1 cellular context compared by ENCODE assay signal in genomic region chr13:21603531-21604448, GRCh38.
TF ChIP-seq lines count a peak whose summit lies in the region.

Gene MICU2 (minus strand): TSS chr13:21604170. CDS start chr13:21604148, 22 bp downstream.

TF ChIP-seq in HepG2, 621 proteins besides CTCF, POLR2A, EP300 and RAD21 (continued from another document and continues in another):
- TF ChIP-seq PATZ1 (CRISPR knock-in tag; IDR thresholded peaks at IDR 0.05): peak; percentile 39
- TF ChIP-seq MBD4 (IDR thresholded peaks at IDR 0.05; ENCODE audit: borderline replicate concordance, low read length): no peak
- peak in 1 of 2 experiments; percentile 55; a peak in 1 of 4 replicates for TF ChIP-seq REST (IDR thresholded peaks at IDR 0.05; ENCODE audit: borderline replicate concordance in 1 of 2, low read depth in 1 of 2, low read length in 2 of 2)
- TF ChIP-seq ZBTB7B (CRISPR knock-in tag; IDR thresholded peaks at IDR 0.05): no peak
- TF ChIP-seq PITX1 (CRISPR knock-in tag; IDR thresholded peaks at IDR 0.05): peak; percentile 47
- peak; percentile 93 for TF ChIP-seq MAX (IDR thresholded peaks at IDR 0.05)
- TF ChIP-seq HMG20B (CRISPR knock-in tag; conservative IDR thresholded peaks at IDR 0.05): no peak
- no peak for TF ChIP-seq ZNF576 (CRISPR knock-in tag; IDR thresholded peaks at IDR 0.05)
- peak; percentile 76 for TF ChIP-seq ZNF335 (CRISPR knock-in tag; IDR thresholded peaks at IDR 0.05)
- no peak; the same call in 1 of the 2 replicates for TF ChIP-seq HOXA9 (CRISPR knock-in tag; IDR thresholded peaks at IDR 0.05; ENCODE audit: borderline replicate concordance)
- TF ChIP-seq ZBED4 (CRISPR knock-in tag; IDR thresholded peaks at IDR 0.05; ENCODE audit: borderline replicate concordance): no peak
- TF ChIP-seq ZNF543 (CRISPR knock-in tag; IDR thresholded peaks at IDR 0.05): no peak
- TF ChIP-seq MTF2 (CRISPR knock-in tag; IDR thresholded peaks at IDR 0.05; ENCODE audit: borderline replicate concordance): 0 out of 2 replicates have a peak, but pooled peaks have one; percentile 36
- no peak for TF ChIP-seq SOX6 (IDR thresholded peaks at IDR 0.05)
- peak; percentile 61; the same call in 1 of the 2 replicates for TF ChIP-seq SOX6 (CRISPR knock-in tag; IDR thresholded peaks at IDR 0.05)
- no peak for TF ChIP-seq PRPF4 (IDR thresholded peaks at IDR 0.05; ENCODE audit: low read depth, low read length, poor library complexity, severe bottlenecking)
- TF ChIP-seq ZNF367 (CRISPR knock-in tag; IDR thresholded peaks at IDR 0.05; ENCODE audit: borderline replicate concordance): no peak
- TF ChIP-seq JDP2 (CRISPR knock-in tag; IDR thresholded peaks at IDR 0.05; ENCODE audit: borderline replicate concordance): no peak
- 0 out of 2 replicates have a peak, but pooled peaks have one; percentile 70 for TF ChIP-seq ZNF619 (CRISPR knock-in tag; IDR thresholded peaks at IDR 0.05)
- no peak for TF ChIP-seq AKNA (CRISPR knock-in tag; IDR thresholded peaks at IDR 0.05; ENCODE audit: borderline replicate concordance)
- no peak for TF ChIP-seq HHEX (CRISPR knock-in tag; IDR thresholded peaks at IDR 0.05)
- TF ChIP-seq FOXO4 (CRISPR knock-in tag; conservative IDR thresholded peaks at IDR 0.05): no peak
- TF ChIP-seq KLF12 (CRISPR knock-in tag; IDR thresholded peaks at IDR 0.05; ENCODE audit: borderline replicate concordance): peak; percentile 73; the same call in 1 of the 2 replicates
- TF ChIP-seq SP5 (CRISPR knock-in tag; IDR thresholded peaks at IDR 0.05; ENCODE audit: borderline replicate concordance, low read depth): peak; percentile 81
- TF ChIP-seq RORA (CRISPR knock-in tag; IDR thresholded peaks at IDR 0.05): 0 out of 2 replicates have a peak, but pooled peaks have one; percentile 64
- TF ChIP-seq NFIC (IDR thresholded peaks at IDR 0.05; ENCODE audit: low read length): no peak
- TF ChIP-seq HNRNPK (IDR thresholded peaks at IDR 0.05; ENCODE audit: low read depth, low read length, poor library complexity, severe bottlenecking): no peak
- TF ChIP-seq SYNCRIP (IDR thresholded peaks at IDR 0.05; ENCODE audit: insufficient read depth, low read depth, low read length): no peak
- no peak for TF ChIP-seq HNF4A (CRISPR knock-in tag; IDR thresholded peaks at IDR 0.05)
- TF ChIP-seq ZNF709 (CRISPR knock-in tag; IDR thresholded peaks at IDR 0.05): peak; percentile 96
- TF ChIP-seq ARID4A (CRISPR knock-in tag; IDR thresholded peaks at IDR 0.05; ENCODE audit: borderline replicate concordance): peak; percentile 93
- peak; percentile 42 for TF ChIP-seq HNF1B (CRISPR knock-in tag; IDR thresholded peaks at IDR 0.05)
- TF ChIP-seq NFYB (CRISPR knock-in tag; IDR thresholded peaks at IDR 0.05): no peak; the same call in 1 of the 2 replicates
- TF ChIP-seq MAFK (conservative IDR thresholded peaks at IDR 0.05 in 1 of 2, IDR thresholded peaks at IDR 0.05 in 1 of 2; ENCODE audit: low read length in 2 of 2): no peak
